11 cellular contexts compared by ENCODE assay signal in genomic region chr10:69474688-69475432, GRCh38. TPM values are rescaled to one million over a fixed set of nuclear protein-coding genes. Genes with fewer than 3 reads are reported as not detected.
DNase-seq lines count a peak whose midpoint lies in the region; ATAC-seq and TF ChIP-seq lines count a peak whose summit lies in the region.
"Had no signal": no experiment of that assay in that cellular context is flagged by ENCODE, and none has a peak within 500 bp of the region (broad histone marks: within the 10 kb centered on the region; RNA-seq: fewer than 3 reads in every experiment).

No MANE protein-coding gene starts in this region.

- H3K4me1 Mint-ChIP-seq in activated CD4-positive, alpha-beta T cell treated with anti-CD3 and anti-CD28 coated beads for 36 hours = no peaks in the 10 kb centered on the region
- H3K4me1 Mint-ChIP-seq: activated naive CD4-positive, alpha-beta T cell treated with anti-CD3 and anti-CD28 coated beads, Interleukin-2, amount 50 U/mL, for 24 hours had no signal

- peaks cover 9% of the 10 kb centered on the region for H3K9me1 ChIP-seq in IMR-90 (ENCODE audit: insufficient read depth, low read length)

- H3K4me2 ChIP-seq in IMR-90 (ENCODE audit: low read depth, low read length) (peak overlapping the region; percentile 5; the same call in 1 of the 2 replicates), mesenchymal stem cell (ENCODE audit: low read length, poor library complexity, severe bottlenecking) (no peak overlapping the region)

- H3K9me3 Mint-ChIP-seq in activated CD4-positive, alpha-beta T cell treated with anti-CD3 and anti-CD28 coated beads for 36 hours (ENCODE audit: low read depth) = no peaks in the 10 kb centered on the region
- H3K9me3 Mint-ChIP-seq: activated naive CD4-positive, alpha-beta T cell treated with anti-CD3 and anti-CD28 coated beads, Interleukin-2, amount 50 U/mL, for 24 hours; T-helper 1 cell treated with Interleukin-12 subunit alpha and Interleukin-12 subunit beta and Interleukin-4 antibody, amounts not matched to agents 30 μg/mL and 1 μg/mL, for 36 hours had no signal

- H2AK5ac ChIP-seq in IMR-90 (ENCODE audit: low read depth, low read length) (peak overlapping the region; percentile 36; the same call in 1 of the 2 replicates), mesenchymal stem cell (ENCODE audit: low read length, severe bottlenecking) (peak overlapping the region; percentile 30)

- H4K20me1 ChIP-seq in IMR-90 (ENCODE audit: insufficient read depth, low read length) = no peaks in the 10 kb centered on the region

- H3K14ac ChIP-seq in IMR-90 (replicated peaks; ENCODE audit: low read depth, low read length) = 0 out of 2 replicates have a peak overlapping the region, but pooled peaks have one; percentile 4
- peak overlapping the region in 1 of 2 experiments; percentile 31 for H3K14ac ChIP-seq in mesenchymal stem cell (ENCODE audit: low read length in 2 of 2)

- intact Hi-C loops in IMR-90 (cut with micrococcal nuclease) (no loop called here), testis (cut with DNase I; ENCODE audit: low total_unique reads) (no loop called here)
- intact Hi-C loops in activated CD4-positive, alpha-beta T cell treated with anti-CD3 and anti-CD28 coated beads for 36 hours (cut with DNase I, micrococcal nuclease) = no loop called here

- peak overlapping the region; percentile 79 for H2AK9ac ChIP-seq in IMR-90 (replicated peaks; ENCODE audit: low read depth, low read length, poor library complexity)

- H3K4ac ChIP-seq in IMR-90 (ENCODE audit: low read depth, low read length) (peak overlapping the region; percentile 72; the same call in 1 of the 2 replicates), mesenchymal stem cell (ENCODE audit: low read depth in 1 of 2, low read length in 2 of 2) (peak overlapping the region; percentile 55 to 67)

- peak overlapping the region; percentile 52; the same call in 1 of the 2 replicates for H2BK120ac ChIP-seq in IMR-90 (ENCODE audit: low read depth, low read length)
- peak overlapping the region; percentile 75 for H2BK120ac ChIP-seq in mesenchymal stem cell (ENCODE audit: low read depth, low read length)

- dilution Hi-C loops in IMR-90 (cut with HindIII; ENCODE audit: low sequenced_read_pairs, unreplicated experiment) = no loop called here

- H2AFZ ChIP-seq in IMR-90 (replicated peaks; ENCODE audit: low read length, poor library complexity) (peak overlapping the region; percentile 74), mesenchymal stem cell (ENCODE audit: low read depth, low read length) (peak overlapping the region; percentile 36)

- CTCF ChIA-PET in IMR-90 (lab: Yijun Ruan, JAX) = no interaction called here
- CTCF ChIA-PET in activated CD4-positive, alpha-beta T cell treated with anti-CD3 and anti-CD28 coated beads for 36 hours (lab: Charles Lee) = no interaction called here

- H2BK20ac ChIP-seq in IMR-90 (ENCODE audit: low read depth, low read length) = peak overlapping the region; percentile 66

- H4K8ac ChIP-seq in IMR-90 (ENCODE audit: low read depth in 2 of 2, low read length in 2 of 2) = peak overlapping the region in 1 of 2 experiments; percentile 61; a peak in 1 of 4 replicates
- H4K8ac ChIP-seq in mesenchymal stem cell (ENCODE audit: low read length) = peak overlapping the region; percentile 74

- TF ChIP-seq EP300 in tibial nerve (IDR thresholded peaks at IDR 0.05) = no peak

- BruUV-seq in IMR-90 (replicated peaks; lab: Mats Ljungman, UMichigan) = no TSS peak

- in situ Hi-C loops in IMR-90 (cut with MboI; ENCODE audit: low sequenced_read_pairs) = no loop called here

- no peak for TF ChIP-seq CTCF in IMR-90 (conservative IDR thresholded peaks at IDR 0.05; ENCODE audit: low read depth, low read length)
- TF ChIP-seq CTCF in coronary artery (IDR thresholded peaks at IDR 0.05) = no peak
- TF ChIP-seq CTCF in tibial nerve (IDR thresholded peaks at IDR 0.05) = no peak
- no peak for TF ChIP-seq CTCF in testis (IDR thresholded peaks at IDR 0.05)

- WGBS in IMR-90 (ENCODE audit: extremely low coverage in 2 of 2, insufficient read length in 1 of 2), 2 experiments = 33% methylated on average over 2 of the region's 9 CpGs; no CpG with 5 or more reads in 1 of the 2 experiments
- WGBS in mesenchymal stem cell = 16% methylated on average over 9 of the region's 9 CpGs
- WGBS in tibial nerve, 2 donors = 38 to 39% methylated on average over 9 of the region's 9 CpGs
- 55 to 66% methylated on average over 9 of the region's 9 CpGs for WGBS in testis, 2 donors

- H3K4me1 ChIP-seq in IMR-90 (ENCODE audit: control insufficient read depth, insufficient read depth, low read length) (peaks cover 8% of the 10 kb centered on the region), mesenchymal stem cell (ENCODE audit: control insufficient read depth, insufficient read depth, low read depth, low read length) (peaks cover 11% of the 10 kb centered on the region), tibial nerve (peaks cover 0 to 90% (median 73%) of the 10 kb centered on the region in 4 donors), testis (peaks cover 5% of the 10 kb centered on the region)

- H3K27me3 Mint-ChIP-seq in activated CD4-positive, alpha-beta T cell treated with anti-CD3 and anti-CD28 coated beads for 36 hours = no peaks in the 10 kb centered on the region

- POLR2A ChIA-PET in IMR-90 (lab: Charles Lee; ENCODE audit: unreplicated experiment) = no interaction called here
- POLR2A ChIA-PET in activated CD4-positive, alpha-beta T cell treated with anti-CD3 and anti-CD28 coated beads for 36 hours (lab: Charles Lee) = no interaction called here

- no peak overlapping the region for H3K27ac Mint-ChIP-seq in activated CD4-positive, alpha-beta T cell treated with anti-CD3 and anti-CD28 coated beads for 36 hours
- H3K27ac Mint-ChIP-seq: activated naive CD4-positive, alpha-beta T cell treated with anti-CD3 and anti-CD28 coated beads, Interleukin-2, amount 50 U/mL, for 24 hours; T-helper 1 cell treated with Interleukin-12 subunit alpha and Interleukin-12 subunit beta and Interleukin-4 antibody, amounts not matched to agents 30 μg/mL and 1 μg/mL, for 36 hours had no signal

- H3K23ac ChIP-seq in IMR-90 (ENCODE audit: low read depth, low read length) = no peak overlapping the region
- H3K23ac ChIP-seq in mesenchymal stem cell (ENCODE audit: low read length in 2 of 2) = no peak overlapping the region

- H4K91ac ChIP-seq in IMR-90 (ENCODE audit: insufficient read depth, low read depth, low read length) (no peak overlapping the region), mesenchymal stem cell (ENCODE audit: low read length) (peak overlapping the region; percentile 81)

- TF ChIP-seq POLR2A in IMR-90 (IDR thresholded peaks at IDR 0.05; ENCODE audit: low read depth, low read length) (no peak), tibial nerve (IDR thresholded peaks at IDR 0.05) (no peak), testis (IDR thresholded peaks at IDR 0.05) (no peak)

- peak overlapping the region; percentile 67 to 88 for H2BK12ac ChIP-seq in mesenchymal stem cell (ENCODE audit: low read length in 2 of 2)

- peak overlapping the region; percentile 91; the same call in 1 of the 3 replicates for H2BK15ac ChIP-seq in IMR-90 (ENCODE audit: low read depth, low read length)
- H2BK15ac ChIP-seq in mesenchymal stem cell (ENCODE audit: low read depth, poor library complexity, severe bottlenecking) = peak overlapping the region; percentile 41

- H3K9me3 ChIP-seq in IMR-90 (ENCODE audit: control insufficient read depth, insufficient read depth, low read length) = no peaks in the 10 kb centered on the region
- no peaks in the 10 kb centered on the region for H3K9me3 ChIP-seq in mesenchymal stem cell (ENCODE audit: control insufficient read depth, low read length)
- no peaks in the 10 kb centered on the region for H3K9me3 ChIP-seq in tibial nerve
- H3K9me3 ChIP-seq in testis = no peaks in the 10 kb centered on the region

- H3K36me3 Mint-ChIP-seq in activated CD4-positive, alpha-beta T cell treated with anti-CD3 and anti-CD28 coated beads for 36 hours (ENCODE audit: low read depth) = no peaks in the 10 kb centered on the region
- H3K36me3 Mint-ChIP-seq: activated naive CD4-positive, alpha-beta T cell treated with anti-CD3 and anti-CD28 coated beads, Interleukin-2, amount 50 U/mL, for 24 hours had no signal

- H3K18ac ChIP-seq in IMR-90 (ENCODE audit: low read depth, low read length) (no peak overlapping the region; the same call in 1 of the 2 replicates), mesenchymal stem cell (ENCODE audit: low read depth in 1 of 2, low read length in 2 of 2) (peak overlapping the region; percentile 79 to 88)

- DNase-seq in IMR-90 = peak; percentile 51
- DNase-seq in coronary artery (ENCODE audit: low spot score) = no peak
- DNase-seq in mesenchymal stem cell = peak; percentile 97
- DNase-seq in tibial nerve (ENCODE audit: low spot score in 2 of 2) = no peak
- DNase-seq in NCI-H345 (lab: John Stamatoyannopoulos, UW) = no peak
- DNase-seq in testis = no peak
- DNase-seq in activated CD4-positive, alpha-beta T cell treated with anti-CD3 and anti-CD28 coated beads for 36 hours = no peak
- DNase-seq: NCI-H1092 had no signal

- H3K56ac ChIP-seq in IMR-90 (ENCODE audit: extremely low read depth, insufficient read depth, low read length) = no peak overlapping the region; the same call in 1 of the 2 replicates

- no peak overlapping the region for H3K27ac ChIP-seq in IMR-90 (ENCODE audit: insufficient read depth, low read length)
- H3K27ac ChIP-seq in coronary artery = peak overlapping the region; percentile 28 to 86
- no peak overlapping the region for H3K27ac ChIP-seq in mesenchymal stem cell (ENCODE audit: low read length, poor library complexity, severe bottlenecking)
- peak overlapping the region; percentile 17 to 92 (median 70) for H3K27ac ChIP-seq in tibial nerve
- H3K27ac ChIP-seq in testis = no peak overlapping the region

- H3K4me3 ChIP-seq in IMR-90 (ENCODE audit: insufficient read depth, low read depth, low read length) (no peak overlapping the region), coronary artery (peak overlapping the region; percentile 23), mesenchymal stem cell (ENCODE audit: insufficient read depth in 1 of 2, low read depth in 1 of 2, low read length in 2 of 2) (peak overlapping the region in 1 of 2 experiments; percentile 52), tibial nerve (no peak overlapping the region), testis (no peak overlapping the region)

- TF ChIP-seq RAD21 in IMR-90 (IDR thresholded peaks at IDR 0.05; ENCODE audit: low read length) = no peak

- H3K27me3 ChIP-seq in IMR-90 (ENCODE audit: control insufficient read depth, insufficient read depth, low read length) (peaks cover 59% of the 10 kb centered on the region), mesenchymal stem cell (ENCODE audit: control insufficient read depth in 1 of 2, insufficient read depth in 1 of 2, low read length in 2 of 2) (peaks cover 0 to 25% of the 10 kb centered on the region in 2 experiments), tibial nerve (no peaks in the 10 kb centered on the region), testis (no peaks in the 10 kb centered on the region)

- ATAC-seq in IMR-90 (ENCODE audit: low read depth) = peak; percentile 81
- ATAC-seq in activated CD4-positive, alpha-beta T cell treated with anti-CD3 and anti-CD28 coated beads for 36 hours = no peak
- no peak for ATAC-seq in HG03439 (IDR thresholded peaks at IDR 0.05; ENCODE audit: unreplicated experiment)

- H3K36me3 ChIP-seq in IMR-90 (ENCODE audit: control insufficient read depth, insufficient read depth, low read length) (no peaks in the 10 kb centered on the region), mesenchymal stem cell (ENCODE audit: control insufficient read depth in 1 of 2, insufficient read depth in 2 of 2, low read depth in 1 of 2, low read length in 2 of 2) (no peaks in the 10 kb centered on the region), tibial nerve (no peaks in the 10 kb centered on the region), testis (ENCODE audit: low read depth, missing control alignments) (no peaks in the 10 kb centered on the region)

- H2BK5ac ChIP-seq in IMR-90 (ENCODE audit: low read depth, low read length, poor library complexity, severe bottlenecking) (peak overlapping the region; percentile 30), mesenchymal stem cell (ENCODE audit: low read depth, low read length, poor library complexity, severe bottlenecking) (no peak overlapping the region)

- H3K79me1 ChIP-seq in IMR-90 (ENCODE audit: low read depth in 1 of 2, low read length in 2 of 2) (no peaks in the 10 kb centered on the region), mesenchymal stem cell (replicated peaks; ENCODE audit: low read length, poor library complexity, severe bottlenecking) (peaks cover 3% of the 10 kb centered on the region)

- no peak overlapping the region for H3K4me3 Mint-ChIP-seq in activated CD4-positive, alpha-beta T cell treated with anti-CD3 and anti-CD28 coated beads for 36 hours
- H3K4me3 Mint-ChIP-seq: activated naive CD4-positive, alpha-beta T cell treated with anti-CD3 and anti-CD28 coated beads, Interleukin-2, amount 50 U/mL, for 24 hours; T-helper 1 cell treated with Interleukin-12 subunit alpha and Interleukin-12 subunit beta and Interleukin-4 antibody, amounts not matched to agents 30 μg/mL and 1 μg/mL, for 36 hours had no signal

- H3K9ac ChIP-seq in IMR-90 (ENCODE audit: low read depth, low read length) (no peak overlapping the region), mesenchymal stem cell (ENCODE audit: low read length) (peak overlapping the region; percentile 43)

- H4K5ac ChIP-seq in IMR-90 (ENCODE audit: low read depth, low read length) = no peak overlapping the region

RNA-seq across cellular contexts. Expression of gene TSPAN15, which starts 23.6 kb away (rescaled TPM):
- total RNA-seq in IMR-90 (2012; rRNA removed) = not detected in 2 replicates
- polyA plus RNA-seq in IMR-90 (2012; rRNA removed) = 0.07 and 0.48 TPM in 2 replicates
- polyA plus RNA-seq in IMR-90 (2012; cell fraction: cytosol; rRNA removed) = 0.13 TPM in 1 of 2 replicates, not detected in the other
- 0.08 and 0.19 TPM in 2 replicates for polyA plus RNA-seq in IMR-90 (2012; cell fraction: nucleus; rRNA removed; ENCODE audit: low replicate concordance)
- 19.6 TPM for polyA plus RNA-seq in mesenchymal stem cell (2013, experiment 1 of 2)
- 19.5 TPM for polyA plus RNA-seq in mesenchymal stem cell (2013, experiment 2 of 2)
- total RNA-seq in tibial nerve = 100 to 1,000 TPM in 1 of 4 donors, 10 to 100 TPM in 3; 46.9 to 117 (median 92.7) TPM
- total RNA-seq in testis = 10 to 100 TPM; 35.3 to 37.5 TPM
- 29.7 TPM for polyA plus RNA-seq in testis (ENCODE audit: insufficient read depth, low read depth, low replicate concordance)
- total RNA-seq in activated CD4-positive, alpha-beta T cell treated with anti-CD3 and anti-CD28 coated beads for 36 hours = under 1 TPM; 0.85 to 0.91 TPM

RNA-seq across cellular contexts. Expression of gene TACR2, which starts 58.1 kb away (rescaled TPM):
- total RNA-seq in IMR-90 (2012; rRNA removed) (not detected in 2 replicates), tibial nerve (1 to 10 TPM in 2 of 4 donors, under 1 TPM in 2; 0.59 to 4.6 (median 1.2) TPM), testis (under 1 TPM; 0.74 to 0.87 TPM)
- polyA plus RNA-seq in IMR-90 (2012; rRNA removed) (not detected in 2 replicates), testis (ENCODE audit: insufficient read depth, low read depth, low replicate concordance) (0.91 TPM)
- 0.03 TPM in 1 of 2 replicates, not detected in the other for polyA plus RNA-seq in IMR-90 (2012; cell fraction: cytosol; rRNA removed)
- polyA plus RNA-seq in IMR-90 (2012; cell fraction: nucleus; rRNA removed; ENCODE audit: low replicate concordance) = not detected in 2 replicates
- not detected for polyA plus RNA-seq in mesenchymal stem cell (2013, experiment 1 of 2)
- polyA plus RNA-seq in mesenchymal stem cell (2013, experiment 2 of 2) = 0.01 TPM
- not detected for total RNA-seq in activated CD4-positive, alpha-beta T cell treated with anti-CD3 and anti-CD28 coated beads for 36 hours

Comparison
In these comparisons a context has a peak if more than half of its experiments do, and no peak if none do; other contexts are left out.
1. DNase-seq: peak in IMR-90 (single experiment) and mesenchymal stem cell (single experiment); none in coronary artery (single experiment), tibial nerve (0 of 2), NCI-H345 (single experiment), testis (single experiment) and activated CD4-positive, alpha-beta T cell treated with anti-CD3 and anti-CD28 coated beads for 36 hours (single experiment).
2. H3K27ac ChIP-seq: peak in coronary artery (2 of 2) and tibial nerve (4 of 4); none in IMR-90 (single experiment), mesenchymal stem cell (single experiment) and testis (0 of 2).
3. RNA of gene TSPAN15, which starts 23.6 kb away (total RNA-seq): 46.9 to 117 TPM in tibial nerve and 35.3 to 37.5 TPM in testis; 0.85 to 0.91 TPM in activated CD4-positive, alpha-beta T cell treated with anti-CD3 and anti-CD28 coated beads for 36 hours and not detected in IMR-90; every median in the first group is over 10 times any median in the second.